Comparison of ENCODE assay signal across 8 cellular contexts in the genomic region with DNA sequence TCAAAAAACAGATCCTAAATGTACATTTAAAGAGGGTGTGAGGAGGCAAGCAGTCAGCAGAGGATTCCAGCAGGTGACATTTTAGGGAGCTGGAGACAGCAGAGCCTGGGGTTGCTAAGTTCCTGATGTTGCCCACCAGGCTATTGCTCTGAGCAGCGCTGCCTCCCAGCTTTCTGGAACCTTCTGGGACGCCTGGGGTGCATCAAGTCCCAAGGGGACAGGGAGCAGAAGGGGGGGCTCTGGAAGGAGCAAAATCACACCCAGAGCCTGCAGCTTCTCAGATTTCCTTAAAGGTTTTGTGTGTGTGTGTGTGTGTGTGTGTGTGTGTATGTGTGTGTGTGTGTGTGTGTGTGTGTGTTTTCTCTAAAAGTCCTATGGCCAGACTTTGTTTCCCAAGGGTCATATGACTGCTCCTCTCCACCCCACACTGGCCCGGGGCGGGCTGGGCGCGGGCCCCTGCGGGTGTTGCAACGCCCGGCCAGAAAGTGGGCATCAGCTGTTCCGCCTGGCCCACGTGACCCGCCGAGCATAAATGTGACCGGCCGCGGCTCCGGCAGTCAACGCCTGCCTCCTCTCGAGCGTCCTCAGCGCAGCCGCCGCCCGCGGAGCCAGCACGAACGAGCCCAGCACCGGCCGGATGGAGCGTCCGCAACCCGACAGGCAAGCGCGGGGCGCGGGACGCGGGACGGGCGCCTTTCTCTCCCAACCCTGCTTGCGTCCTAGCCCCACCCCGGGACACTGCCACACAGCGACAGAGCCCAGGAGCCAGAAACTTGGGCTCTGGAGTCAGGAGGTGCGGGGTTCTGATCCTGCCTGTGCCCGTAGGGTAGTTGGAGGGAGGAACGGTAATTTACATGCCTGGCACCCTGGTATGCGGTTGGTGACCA. TPM values are rescaled to one million over a fixed set of nuclear protein-coding genes. Genes with fewer than 3 reads are reported as not detected.
A peak's percentile ranks its signal among the peaks of the same experiment; 100 is the strongest.
DNase-seq lines count a peak whose midpoint lies in the region; ATAC-seq and TF ChIP-seq lines count a peak whose summit lies in the region.

A gene with protein sequence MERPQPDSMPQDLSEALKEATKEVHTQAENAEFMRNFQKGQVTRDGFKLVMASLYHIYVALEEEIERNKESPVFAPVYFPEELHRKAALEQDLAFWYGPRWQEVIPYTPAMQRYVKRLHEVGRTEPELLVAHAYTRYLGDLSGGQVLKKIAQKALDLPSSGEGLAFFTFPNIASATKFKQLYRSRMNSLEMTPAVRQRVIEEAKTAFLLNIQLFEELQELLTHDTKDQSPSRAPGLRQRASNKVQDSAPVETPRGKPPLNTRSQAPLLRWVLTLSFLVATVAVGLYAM (plus strand): TSS at position 560 of the 887 bp plus-strand sequence. CDS start 78 bp downstream, at position 638.

- peak within 1 kb of the TSS; percentile 60; the same call in 1 of the 2 replicates for H3K9ac ChIP-seq in iPS-20b (ENCODE audit: low read depth, low read length)

- H3K4me3 Mint-ChIP-seq in GM23338 = peak within 1 kb of the TSS; percentile 77

- H3K79me2 ChIP-seq in GM23338 (replicated peaks; ENCODE audit: insufficient read depth) = peaks cover 11% of the 10 kb centered on the region

- H3K27ac Mint-ChIP-seq in GM23338 = peak within 1 kb of the TSS; percentile 65; the same call in 1 of the 2 replicates

- H3K9me2 ChIP-seq in GM23338 (ENCODE audit: insufficient read depth) = no peaks in the 10 kb centered on the region

- no peaks in the 10 kb centered on the region for H3K9me3 ChIP-seq in iPS-20b (ENCODE audit: insufficient read depth, low read depth, low read length)

- peaks cover 61% of the 10 kb centered on the region for H3K4me1 ChIP-seq in GM23338 (ENCODE audit: insufficient read depth)
- peaks cover 34% of the 10 kb centered on the region for H3K4me1 ChIP-seq in iPS-20b (ENCODE audit: insufficient read depth, low read length)

- H3K27ac ChIP-seq in GM23338 (ENCODE audit: low read depth) (no peak within 1 kb of the TSS), VCaP (peak within 1 kb of the TSS; percentile 45), iPS-20b (ENCODE audit: low read length) (no peak within 1 kb of the TSS)

- H3K36me3 Mint-ChIP-seq in GM23338 (ENCODE audit: low read depth) = peaks cover 27% of the 10 kb centered on the region

- peaks cover 31% of the 10 kb centered on the region for H3K27me3 Mint-ChIP-seq in GM23338 (ENCODE audit: insufficient read depth, low read depth, poor library complexity)

- no peaks in the 10 kb centered on the region for H3K9me3 Mint-ChIP-seq in GM23338

- H3K4me1 Mint-ChIP-seq in GM23338 = peaks cover 56% of the 10 kb centered on the region

- no peaks in the 10 kb centered on the region for H3K27me3 ChIP-seq in GM23338 (ENCODE audit: insufficient read depth)
- H3K27me3 ChIP-seq in iPS-20b (ENCODE audit: insufficient read depth, low read length) = peaks cover 4% of the 10 kb centered on the region; the same call in 1 of the 2 replicates

- H4K20me1 ChIP-seq in GM23338 (replicated peaks; ENCODE audit: insufficient read depth) = no peaks in the 10 kb centered on the region

- peak within 1 kb of the TSS; percentile 94 for H2AFZ ChIP-seq in GM23338

- TF ChIP-seq CTCF in GM23338 (conservative IDR thresholded peaks at IDR 0.05; ENCODE audit: low read depth in 2 of 2) = peak in 1 of 2 experiments; percentile 34; a peak in 2 of 4 replicates
- TF ChIP-seq CTCF in VCaP (conservative IDR thresholded peaks at IDR 0.05) = 0 out of 2 replicates have a peak, but pooled peaks have one; percentile 13
- no peak for TF ChIP-seq CTCF in cardiac fibroblast (IDR thresholded peaks at IDR 0.05; ENCODE audit: low read depth, low read length)

- H3F3A ChIP-seq in GM23338 (replicated peaks; ENCODE audit: low read depth) = peaks cover 36% of the 10 kb centered on the region

- H3K36me3 ChIP-seq in GM23338 (ENCODE audit: insufficient read depth) (no peaks in the 10 kb centered on the region), iPS-20b (ENCODE audit: insufficient read depth, low read depth, low read length) (peaks cover 9% of the 10 kb centered on the region; the same call in 1 of the 2 replicates)

- H3K4me2 ChIP-seq in GM23338 = peak within 1 kb of the TSS; percentile 90

- peak within 1 kb of the TSS; percentile 76 for H3K4me3 ChIP-seq in GM23338
- H3K4me3 ChIP-seq in cardiac fibroblast (replicated peaks in 1 of 2; ENCODE audit: low read depth in 2 of 2, low read length in 2 of 2) = peak within 1 kb of the TSS; percentile 87 to 95
- peak within 1 kb of the TSS; percentile 60 for H3K4me3 ChIP-seq in iPS-20b (ENCODE audit: low read length)

- intact Hi-C loops in sciatic nerve (cut with DNase I) = no loop called here

- DNase-seq in EL (peak; percentile 91), GM23338 (ENCODE audit: low spot score) (peak; percentile 91), NCI-H1092 (lab: John Stamatoyannopoulos, UW) (peak; percentile 46), cardiac fibroblast (ENCODE audit: low read depth in 2 of 2) (peak; percentile 91 to 97), sciatic nerve (ENCODE audit: low spot score) (peak; percentile 95), NCI-H1048 (lab: John Stamatoyannopoulos, UW) (no peak)

- ATAC-seq in GM23338 = peak; percentile 73
- peak; percentile 92 for ATAC-seq in sciatic nerve

TF ChIP-seq in GM23338, 12 proteins besides CTCF, POLR2A, EP300 and RAD21:
- no peak for TF ChIP-seq CREB1 (CRISPR knock-in tag; IDR thresholded peaks at IDR 0.05; ENCODE audit: low read depth)
- peak; percentile 67 for TF ChIP-seq POLR2AphosphoS5 (IDR thresholded peaks at IDR 0.05; ENCODE audit: low read depth)
- no peak for TF ChIP-seq NANOG (IDR thresholded peaks at IDR 0.05; ENCODE audit: borderline replicate concordance)

RNA-seq across cellular contexts. Expression of the gene that starts here (rescaled TPM):
- 19.3 and 22.6 TPM in 2 replicates for total RNA-seq in GM23338 (2014; rRNA removed; shearing (Covaris generic))
- 10.9 and 12.1 TPM in 2 replicates for polyA plus RNA-seq in GM23338 (2016; fragmentation: Nextera tagmentation; extraction: Ambion mirVana)
- 78.5 TPM for total RNA-seq in sciatic nerve
